Comparison of ENCODE assay signal across 8 cellular contexts in genomic region chr9:114677418-114677817, GRCh38. TPM values are rescaled to one million over a fixed set of nuclear protein-coding genes. Genes with fewer than 3 reads are reported as not detected.
DNase-seq lines count a peak whose midpoint lies in the region; ATAC-seq and TF ChIP-seq lines count a peak whose summit lies in the region.

No MANE protein-coding gene starts in this region.

- H3K4me3 ChIP-seq in BE2C (ENCODE audit: low read depth, low read length): no peak overlapping the region
- no peak overlapping the region for H3K4me3 ChIP-seq in SK-N-SH (ENCODE audit: low read depth in 2 of 2, low read length in 1 of 2)
- H3K4me3 ChIP-seq in vagina: no peak overlapping the region

- TF ChIP-seq CTCF in BE2C (IDR thresholded peaks at IDR 0.05; ENCODE audit: low read depth, low read length) (no peak), SK-N-SH (IDR thresholded peaks at IDR 0.05) (no peak), vagina (IDR thresholded peaks at IDR 0.05) (no peak)

- peaks cover 9% of the 10 kb centered on the region; the same call in 1 of the 2 replicates for H3K27me3 ChIP-seq in BE2C
- H3K27me3 ChIP-seq in SK-N-SH (ENCODE audit: insufficient read depth): no peaks in the 10 kb centered on the region
- no peaks in the 10 kb centered on the region for H3K27me3 ChIP-seq in vagina

- CTCF ChIA-PET in SK-N-SH (lab: Yijun Ruan, JAX): interaction anchor here (1.5 to 1.6 kb wide), 2 partner anchors 272 to 337 kb away, joined by 6 to 8 read pairs; no protein-coding TSS in a partner anchor

- H3K36me3 ChIP-seq in BE2C (no peaks in the 10 kb centered on the region), SK-N-SH (replicated peaks in 1 of 2; ENCODE audit: control insufficient read depth in 1 of 2, insufficient read depth in 2 of 2, low read length in 1 of 2) (no peaks in the 10 kb centered on the region), vagina (no peaks in the 10 kb centered on the region)

- DNase-seq in BE2C (peak; percentile 12), SK-N-SH (no peak), islet precursor cell (peak; percentile 95), GM19240 (ENCODE audit: insufficient read length, low spot score) (no peak), vagina (ENCODE audit: extremely low spot score in 2 of 2) (no peak), midbrain (lab: John Stamatoyannopoulos, UW) (no peak)

- no peak overlapping the region for H2AFZ ChIP-seq in SK-N-SH (ENCODE audit: low read depth)

- intact Hi-C loops in vagina (cut with DNase I): loop anchor here (10.0 kb wide), 1 partner anchor 237 kb away; no protein-coding TSS in a partner anchor

- TF ChIP-seq EP300 in Ishikawa (IDR thresholded peaks at IDR 0.05; ENCODE audit: borderline replicate concordance) (no peak), SK-N-SH (IDR thresholded peaks at IDR 0.05; ENCODE audit: borderline replicate concordance in 1 of 2, low read depth in 1 of 2, low read length in 1 of 2) (peak in 1 of 2 experiments; percentile 96; a peak in 2 of 4 replicates)

- TF ChIP-seq RAD21 in Ishikawa (IDR thresholded peaks at IDR 0.05; ENCODE audit: low read depth) (no peak), SK-N-SH (IDR thresholded peaks at IDR 0.05; ENCODE audit: low read length) (no peak)

- no peaks in the 10 kb centered on the region for H3K4me1 ChIP-seq in BE2C
- H3K4me1 ChIP-seq in SK-N-SH (ENCODE audit: control insufficient read depth in 1 of 2, insufficient read depth in 2 of 2, low read depth in 1 of 2, low read length in 1 of 2): peaks cover 0 to 19% of the 10 kb centered on the region in 2 experiments; a peak in 3 of 4 replicates
- no peaks in the 10 kb centered on the region for H3K4me1 ChIP-seq in vagina

- WGBS in SK-N-SH (ENCODE audit: low lambda C conversion rate): 2% methylated on average over 3 of the region's 3 CpGs

- peak overlapping the region; percentile 38 for H3K9ac ChIP-seq in SK-N-SH

- H3K27ac ChIP-seq in SK-N-SH (ENCODE audit: low read depth in 2 of 2, low read length in 1 of 2) (peak overlapping the region; percentile 69 to 91; a peak in 3 of 4 replicates), vagina (no peak overlapping the region)

- H3K9me3 ChIP-seq in BE2C: no peaks in the 10 kb centered on the region
- no peaks in the 10 kb centered on the region for H3K9me3 ChIP-seq in SK-N-SH
- no peaks in the 10 kb centered on the region for H3K9me3 ChIP-seq in vagina

- H3K79me2 ChIP-seq in SK-N-SH (ENCODE audit: insufficient read depth): no peaks in the 10 kb centered on the region

- no peak for ATAC-seq in HG03378 (IDR thresholded peaks at IDR 0.05; ENCODE audit: unreplicated experiment)

- H3F3A ChIP-seq in SK-N-SH (replicated peaks; ENCODE audit: insufficient read depth): peaks cover 29% of the 10 kb centered on the region

- no peaks in the 10 kb centered on the region for H4K20me1 ChIP-seq in SK-N-SH (ENCODE audit: insufficient read depth)

- peak overlapping the region; percentile 59; the same call in 1 of the 2 replicates for H3K4me2 ChIP-seq in SK-N-SH

- TF ChIP-seq POLR2A in vagina (IDR thresholded peaks at IDR 0.05): no peak

- no peaks in the 10 kb centered on the region for H3K9me2 ChIP-seq in SK-N-SH

- POLR2A ChIA-PET in SK-N-SH (lab: Yijun Ruan, JAX): no interaction called here

TF ChIP-seq in Ishikawa, 13 proteins besides CTCF, POLR2A, EP300 and RAD21:
- TF ChIP-seq CEBPB (IDR thresholded peaks at IDR 0.05) (no peak), NFIC (IDR thresholded peaks at IDR 0.05) (peak; percentile 83), TEAD4 (IDR thresholded peaks at IDR 0.05) (peak; percentile 37; the same call in 1 of the 2 replicates), TCF12 (IDR thresholded peaks at IDR 0.05; ENCODE audit: low read depth) (no peak)

TF ChIP-seq in SK-N-SH, 30 proteins besides CTCF, POLR2A, EP300 and RAD21:
- TF ChIP-seq TEAD4 (IDR thresholded peaks at IDR 0.05; ENCODE audit: borderline replicate concordance, insufficient read depth): peak; percentile 90
- TF ChIP-seq FOSL2 (IDR thresholded peaks at IDR 0.05; ENCODE audit: borderline replicate concordance, low read depth): peak; percentile 97
- TF ChIP-seq GABPA (IDR thresholded peaks at IDR 0.05; ENCODE audit: low read depth): no peak
- 0 out of 2 replicates have a peak, but pooled peaks have one; percentile 57 for TF ChIP-seq ZBTB33 (IDR thresholded peaks at IDR 0.05; ENCODE audit: borderline replicate concordance, low read depth)
- no peak for TF ChIP-seq RCOR1 (IDR thresholded peaks at IDR 0.05; ENCODE audit: low read length)
- TF ChIP-seq EZH2phosphoT487 (IDR thresholded peaks at IDR 0.05; ENCODE audit: borderline replicate concordance, low read depth): no peak
- no peak for TF ChIP-seq SMC3 (IDR thresholded peaks at IDR 0.05; ENCODE audit: low read depth, low read length)
- no peak for TF ChIP-seq CHD2 (IDR thresholded peaks at IDR 0.05; ENCODE audit: low read length, partially characterized antibody)
- TF ChIP-seq YY1 (IDR thresholded peaks at IDR 0.05; ENCODE audit: low read depth): peak; percentile 68; the same call in 1 of the 2 replicates
- TF ChIP-seq FOXM1 (IDR thresholded peaks at IDR 0.05; ENCODE audit: low read depth): 0 out of 2 replicates have a peak, but pooled peaks have one; percentile 71
- TF ChIP-seq RXRA (IDR thresholded peaks at IDR 0.05; ENCODE audit: borderline replicate concordance, low read depth): peak; percentile 76; the same call in 1 of the 2 replicates
- TF ChIP-seq MAX (IDR thresholded peaks at IDR 0.05; ENCODE audit: low read depth): peak; percentile 75
- peak; percentile 94 for TF ChIP-seq TCF12 (IDR thresholded peaks at IDR 0.05)
- peak; percentile 98 for TF ChIP-seq JUND (IDR thresholded peaks at IDR 0.05)
- peak; percentile 77; the same call in 1 of the 2 replicates for TF ChIP-seq POLR2AphosphoS5 (IDR thresholded peaks at IDR 0.05; ENCODE audit: low read depth, low read length)
- peak; percentile 57; the same call in 1 of the 2 replicates for TF ChIP-seq MEF2A (IDR thresholded peaks at IDR 0.05; ENCODE audit: borderline replicate concordance, low read depth)
- peak; percentile 37; the same call in 1 of the 2 replicates for TF ChIP-seq USF1 (IDR thresholded peaks at IDR 0.05; ENCODE audit: borderline replicate concordance, low read depth)
- peak; percentile 99 for TF ChIP-seq NFIC (IDR thresholded peaks at IDR 0.05; ENCODE audit: borderline replicate concordance)
- TF ChIP-seq PBX3 (IDR thresholded peaks at IDR 0.05): peak; percentile 90

RNA-seq across cellular contexts. Expression of gene TEX48, which starts 4.6 kb away (rescaled TPM):
- not detected for polyA plus RNA-seq in BE2C (2012; ENCODE audit: insufficient read depth, insufficient read length, low read depth)
- polyA plus RNA-seq in SK-N-SH (2012; rRNA removed): 0.41 and 0.46 TPM in 2 replicates
- 0.42 and 0.71 TPM in 2 replicates for polyA plus RNA-seq in SK-N-SH (2012; cell fraction: cytosol; rRNA removed)
- 0.20 and 0.37 TPM in 2 replicates for polyA plus RNA-seq in SK-N-SH (2012; cell fraction: nucleus; rRNA removed)
- not detected for total RNA-seq in vagina

RNA-seq across cellular contexts. Expression of gene TEX53, which starts 19.8 kb away (rescaled TPM):
- not detected for polyA plus RNA-seq in BE2C (2012; ENCODE audit: insufficient read depth, insufficient read length, low read depth)
- not detected in 2 replicates for polyA plus RNA-seq in SK-N-SH (2012; rRNA removed)
- not detected in 2 replicates for polyA plus RNA-seq in SK-N-SH (2012; cell fraction: cytosol; rRNA removed)
- polyA plus RNA-seq in SK-N-SH (2012; cell fraction: nucleus; rRNA removed): not detected in 2 replicates
- not detected for total RNA-seq in vagina

Comparison
In these comparisons a context has a peak if more than half of its experiments do, and no peak if none do; other contexts are left out.
1. DNase-seq: peak in BE2C (single experiment) and islet precursor cell (single experiment); none in SK-N-SH (single experiment), GM19240 (single experiment), vagina (0 of 2) and midbrain (single experiment).